23 cellular contexts compared by ENCODE assay signal in genomic region chr22:31861226-31861840, GRCh38.
DNase-seq lines count a peak whose midpoint lies in the region; ATAC-seq, FAIRE-seq and TF ChIP-seq lines count a peak whose summit lies in the region.
"Had no signal": no experiment of that assay in that cellular context is flagged by ENCODE, and none has a peak within 500 bp of the region (broad histone marks: within the 10 kb centered on the region; RNA-seq: fewer than 3 reads in every experiment).

No MANE protein-coding gene starts in this region.

- FAIRE-seq in bronchial epithelial cell (lab: Jason Lieb, UNC) = no peak
- FAIRE-seq: A549, colon, endometrium, GM12892 had no signal

- H3K4me3 ChIP-seq in bronchial epithelial cell (ENCODE audit: low read depth, low read length) = no peak overlapping the region
- H3K4me3 ChIP-seq: A549, SJCRH30, smooth muscle cell had no signal

- peak; percentile 20 to 24 for DNase-seq in activated CD4-positive, alpha-beta T cell treated with anti-CD3 and anti-CD28 coated beads, Interleukin-2, amount 50 U/mL, for 48 hours
- no peak for DNase-seq in activated CD4-positive, alpha-beta T cell treated with anti-CD3 and anti-CD28 coated beads for 1 hour
- DNase-seq in RPMI7951 (ENCODE audit: low read depth) (peak; percentile 22), bronchial epithelial cell (ENCODE audit: low read depth) (peak; percentile 29), NCI-H748 treated with DMSO at 0.1 percent for 48 hours (lab: John Stamatoyannopoulos, UW) (no peak), kidney tubule cell (ENCODE audit: low spot score) (no peak)
- DNase-seq in stimulated activated CD4-positive, alpha-beta T cell treated with anti-CD3 and anti-CD28 coated beads, Interleukin-1b, Interleukin-23, amount 100 ng/mL, for 24 hours (ENCODE audit: low read depth in 4 of 4, low spot score in 1 of 4) = peak in 3 of 4 experiments; percentile 5 to 13 (median 5)
- DNase-seq: C1 segment of cervical spinal cord; foreskin melanocyte; hypothalamus; naive thymus-derived CD8-positive, alpha-beta T cell; NCI-H1092 treated with DMSO at 0.1 percent for 48 hours; NCI-H2107; NCI-H526; SJCRH30; stimulated activated naive CD4-positive, alpha-beta T cell treated with Interleukin-2 at 50 U/mL for 16 hours; T-helper 2 cell had no signal

- H3K36me3 ChIP-seq in bronchial epithelial cell (ENCODE audit: control insufficient read depth, insufficient read depth, low read length) = peaks cover 1% of the 10 kb centered on the region
- H3K36me3 ChIP-seq: SJCRH30 had no signal

- no peaks in the 10 kb centered on the region for H3K27me3 ChIP-seq in bronchial epithelial cell (ENCODE audit: control insufficient read depth, insufficient read depth, low read length)
- H3K27me3 ChIP-seq: SJCRH30 had no signal

- no peak for ATAC-seq in HG02678 (IDR thresholded peaks at IDR 0.05; ENCODE audit: unreplicated experiment)
- ATAC-seq: A549; naive thymus-derived CD8-positive, alpha-beta T cell had no signal

- no peak for TF ChIP-seq CTCF in bronchial epithelial cell (IDR thresholded peaks at IDR 0.05; ENCODE audit: insufficient read depth, low read length, severe bottlenecking)

Comparison
In these comparisons a context has a peak if more than half of its experiments do, and no peak if none do; other contexts are left out.
1. DNase-seq: peak in activated CD4-positive, alpha-beta T cell treated with anti-CD3 and anti-CD28 coated beads, Interleukin-2, amount 50 U/mL, for 48 hours (2 of 2), RPMI7951 (single experiment), bronchial epithelial cell (single experiment) and stimulated activated CD4-positive, alpha-beta T cell treated with anti-CD3 and anti-CD28 coated beads, Interleukin-1b, Interleukin-23, amount 100 ng/mL, for 24 hours (3 of 4); none in activated CD4-positive, alpha-beta T cell treated with anti-CD3 and anti-CD28 coated beads for 1 hour (single experiment), NCI-H748 treated with DMSO at 0.1 percent for 48 hours (single experiment) and kidney tubule cell (single experiment).